In the genomic region with DNA sequence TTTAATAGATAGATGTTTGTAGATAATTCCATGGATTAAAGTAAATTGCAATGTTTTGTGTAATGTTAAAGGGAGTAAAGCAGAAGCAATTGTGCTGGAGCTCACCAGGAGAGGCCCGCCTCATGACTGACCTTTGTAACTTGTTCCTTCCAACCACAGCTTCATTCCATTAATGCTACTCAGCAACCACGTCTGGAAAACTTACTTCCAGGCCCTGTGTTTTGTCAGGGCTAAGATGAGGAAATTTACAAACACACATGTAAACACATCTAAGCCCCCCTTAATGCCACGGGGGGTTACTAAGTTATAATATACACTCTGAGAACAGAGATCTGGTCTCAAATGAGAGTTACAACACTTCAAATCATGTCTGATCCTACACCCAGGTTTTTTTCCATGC, we compare ENCODE assay signal across 2 cellular contexts.
TF ChIP-seq lines count a peak whose summit lies in the region.

No MANE protein-coding gene starts in this region.

TF ChIP-seq in SK-N-SH treated with all-trans-retinoic acid at 6 μM for 48 hours, 23 proteins besides CTCF, POLR2A, EP300 and RAD21:
- no peak for TF ChIP-seq ARNTL (CRISPR knock-in tag; IDR thresholded peaks at IDR 0.05; ENCODE audit: borderline replicate concordance, low read depth)

TF ChIP-seq in HepG2, 621 proteins besides CTCF, POLR2A, EP300 and RAD21:
- TF ChIP-seq XRCC5 (optimal IDR thresholded peaks at IDR 0.05; ENCODE audit: low read length) (no peak), BCL6 (CRISPR knock-in tag; IDR thresholded peaks at IDR 0.05) (no peak), ZSCAN12 (CRISPR knock-in tag; IDR thresholded peaks at IDR 0.05) (no peak)
